Comparison of ENCODE assay signal across 9 cellular contexts in genomic region chr14:22713631-22713950, GRCh38. TPM values are rescaled to one million over a fixed set of nuclear protein-coding genes. Genes with fewer than 3 reads are reported as not detected.
DNase-seq lines count a peak whose midpoint lies in the region; ATAC-seq and TF ChIP-seq lines count a peak whose summit lies in the region.
"Had no signal": no experiment of that assay in that cellular context is flagged by ENCODE, and none has a peak within 500 bp of the region (broad histone marks: within the 10 kb centered on the region; RNA-seq: fewer than 3 reads in every experiment).

No MANE protein-coding gene starts in this region.

- no peak for TF ChIP-seq EP300 in suprapubic skin (IDR thresholded peaks at IDR 0.05)

- TF ChIP-seq CTCF in heart left ventricle (IDR thresholded peaks at IDR 0.05) (no peak), fibroblast of villous mesenchyme (IDR thresholded peaks at IDR 0.05; ENCODE audit: insufficient read depth, low read depth, low read length) (no peak), suprapubic skin (IDR thresholded peaks at IDR 0.05) (no peak)

- H3K4me3 ChIP-seq in heart left ventricle: peak overlapping the region in 9 of 12 donors; percentile 28 to 53 (median 43)
- H3K4me3 ChIP-seq in fibroblast of villous mesenchyme (ENCODE audit: low read depth, low read length): peak overlapping the region; percentile 34
- peak overlapping the region; percentile 42 for H3K4me3 ChIP-seq in suprapubic skin

- no peaks in the 10 kb centered on the region for H3K9me3 Mint-ChIP-seq in T-cell

- TF ChIP-seq POLR2A in heart left ventricle (IDR thresholded peaks at IDR 0.05) (no peak), suprapubic skin (IDR thresholded peaks at IDR 0.05) (no peak)

- H3K27me3 Mint-ChIP-seq in T-cell: peaks cover 32 to 50% of the 10 kb centered on the region in 2 donors

- DNase-seq in heart left ventricle: no peak
- no peak for DNase-seq in Right ventricle myocardium inferior (ENCODE audit: missing footprints)
- DNase-seq in T-cell: no peak
- no peak for DNase-seq in fibroblast of villous mesenchyme (ENCODE audit: low read depth)
- no peak for DNase-seq in suprapubic skin (ENCODE audit: low spot score in 2 of 2)
- no peak for DNase-seq in occipital lobe (lab: John Stamatoyannopoulos, UW)
- no peak for DNase-seq in activated gamma-delta T cell treated with Interleukin-2 at 50 U/mL for 16 hours
- DNase-seq: islet precursor cell had no signal

- CTCF ChIA-PET in T-cell (lab: Charles Lee): interaction anchor here (0.6 to 1.0 kb wide), 7 partner anchors 53 to 864 kb away, joined by 3 to 6 read pairs (median 5); partner anchors contain the start of gene OXA1L (in 1 of the 2)

- no peaks in the 10 kb centered on the region for H3K36me3 Mint-ChIP-seq in T-cell

- WGBS in heart left ventricle, 4 donors: 68 to 77% (median 72%) methylated on average over 9 of the region's 9 CpGs
- WGBS in suprapubic skin: 77% methylated on average over 9 of the region's 9 CpGs

- H3K27ac ChIP-seq in heart left ventricle (no peak overlapping the region), suprapubic skin (no peak overlapping the region)

- peaks cover 0 to 9% (median 0%) of the 10 kb centered on the region in 12 donors for H3K4me1 ChIP-seq in heart left ventricle
- H3K4me1 ChIP-seq in suprapubic skin: peaks cover 6% of the 10 kb centered on the region

- POLR2A ChIA-PET in T-cell (lab: Charles Lee): interaction anchor here in 1 of 2 donors (0.6 kb wide), 1 partner anchor 126 kb away, joined by 5 read pairs; no protein-coding TSS in a partner anchor

- peaks cover 11 to 17% (median 12%) of the 10 kb centered on the region in 3 donors for H3K4me1 Mint-ChIP-seq in T-cell

- H3K9me3 ChIP-seq in heart left ventricle: no peaks in the 10 kb centered on the region
- H3K9me3 ChIP-seq in suprapubic skin: no peaks in the 10 kb centered on the region

- H3K36me3 ChIP-seq in heart left ventricle (no peaks in the 10 kb centered on the region), suprapubic skin (no peaks in the 10 kb centered on the region)

- no peak overlapping the region for H3K27ac Mint-ChIP-seq in T-cell

- no peak for ATAC-seq in heart left ventricle
- ATAC-seq in Right ventricle myocardium inferior: no peak
- ATAC-seq in T-cell (replicated peaks in 1 of 4): no peak
- ATAC-seq in GM21825 (IDR thresholded peaks at IDR 0.05; ENCODE audit: unreplicated experiment): no peak

- H3K27me3 ChIP-seq in heart left ventricle (peaks cover 0 to 44% (median 13%) of the 10 kb centered on the region in 9 donors), suprapubic skin (peaks cover 15% of the 10 kb centered on the region)

- H3K4me3 Mint-ChIP-seq in T-cell: peak overlapping the region; percentile 74 to 81 (median 77)

- intact Hi-C loops in heart left ventricle (cut with DNase I) (loop anchor here in 2 of 10 donors (10.0 kb wide), 2 partner anchors 119 to 149 kb away; partner anchors contain the start of gene ABHD4 (in 1 of the 2)), Right ventricle myocardium inferior (cut with DNase I) (loop anchor here (10.0 kb wide), 2 partner anchors 59 to 149 kb away; no protein-coding TSS in a partner anchor)

RNA-seq across cellular contexts. Expression of gene OXA1L, which starts 52.9 kb away (rescaled TPM):
- total RNA-seq in heart left ventricle: 100 to 1,000 TPM in 7 of 9 donors, 10 to 100 TPM in 2; 91.5 to 205 (median 143) TPM
- 100 to 1,000 TPM; 139 to 162 TPM for polyA plus RNA-seq in heart left ventricle
- 170 TPM for total RNA-seq in Right ventricle myocardium inferior
- 100 to 1,000 TPM; 130 to 152 (median 136) TPM for total RNA-seq in T-cell
- total RNA-seq in fibroblast of villous mesenchyme: 37.6 and 45.7 TPM in 2 replicates
- total RNA-seq in suprapubic skin: 100 to 1,000 TPM in 2 of 4 donors, 10 to 100 TPM in 2; 75.7 to 107 (median 91.8) TPM
- 33.5 TPM for total RNA-seq in occipital lobe
